In genomic region chr19:57527136-57527881, GRCh38 we compare ENCODE assay signal across 1 cellular context.
TF ChIP-seq lines count a peak whose summit lies in the region.

TSS of gene ZNF549 (plus strand) at chr19:57527356. CDS start at chr19:57527574, 218 bp downstream.

TF ChIP-seq in K562, 482 proteins besides CTCF, POLR2A, EP300 and RAD21 (continued from another document and continues in another):
- TF ChIP-seq, protein P1, sequence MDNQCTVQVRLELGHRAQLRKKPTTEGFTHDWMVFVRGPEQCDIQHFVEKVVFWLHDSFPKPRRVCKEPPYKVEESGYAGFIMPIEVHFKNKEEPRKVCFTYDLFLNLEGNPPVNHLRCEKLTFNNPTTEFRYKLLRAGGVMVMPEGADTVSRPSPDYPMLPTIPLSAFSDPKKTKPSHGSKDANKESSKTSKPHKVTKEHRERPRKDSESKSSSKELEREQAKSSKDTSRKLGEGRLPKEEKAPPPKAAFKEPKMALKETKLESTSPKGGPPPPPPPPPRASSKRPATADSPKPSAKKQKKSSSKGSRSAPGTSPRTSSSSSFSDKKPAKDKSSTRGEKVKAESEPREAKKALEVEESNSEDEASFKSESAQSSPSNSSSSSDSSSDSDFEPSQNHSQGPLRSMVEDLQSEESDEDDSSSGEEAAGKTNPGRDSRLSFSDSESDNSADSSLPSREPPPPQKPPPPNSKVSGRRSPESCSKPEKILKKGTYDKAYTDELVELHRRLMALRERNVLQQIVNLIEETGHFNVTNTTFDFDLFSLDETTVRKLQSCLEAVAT (IDR thresholded peaks at IDR 0.05), result no peak
- no peak for TF ChIP-seq ZNF277 (CRISPR knock-in tag; IDR thresholded peaks at IDR 0.05; ENCODE audit: borderline replicate concordance)
- TF ChIP-seq, protein P2, sequence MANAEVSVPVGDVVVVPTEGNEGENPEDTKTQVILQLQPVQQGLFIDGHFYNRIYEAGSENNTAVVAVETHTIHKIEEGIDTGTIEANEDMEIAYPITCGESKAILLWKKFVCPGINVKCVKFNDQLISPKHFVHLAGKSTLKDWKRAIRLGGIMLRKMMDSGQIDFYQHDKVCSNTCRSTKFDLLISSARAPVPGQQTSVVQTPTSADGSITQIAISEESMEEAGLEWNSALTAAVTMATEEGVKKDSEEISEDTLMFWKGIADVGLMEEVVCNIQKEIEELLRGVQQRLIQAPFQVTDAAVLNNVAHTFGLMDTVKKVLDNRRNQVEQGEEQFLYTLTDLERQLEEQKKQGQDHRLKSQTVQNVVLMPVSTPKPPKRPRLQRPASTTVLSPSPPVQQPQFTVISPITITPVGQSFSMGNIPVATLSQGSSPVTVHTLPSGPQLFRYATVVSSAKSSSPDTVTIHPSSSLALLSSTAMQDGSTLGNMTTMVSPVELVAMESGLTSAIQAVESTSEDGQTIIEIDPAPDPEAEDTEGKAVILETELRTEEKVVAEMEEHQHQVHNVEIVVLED (CRISPR knock-in tag; IDR thresholded peaks at IDR 0.05), result peak; percentile 63
- TF ChIP-seq TBL1XR1 (IDR thresholded peaks at IDR 0.05; ENCODE audit: low read length in 2 of 2), result no peak
- no peak for TF ChIP-seq SUPT5H (IDR thresholded peaks at IDR 0.05)
- no peak for TF ChIP-seq ZNF133 (CRISPR knock-in tag; IDR thresholded peaks at IDR 0.05)
- peak in 1 of 2 experiments; percentile 51; a peak in 1 of 4 replicates for TF ChIP-seq MNT (conservative IDR thresholded peaks at IDR 0.05)
- TF ChIP-seq, protein P3, sequence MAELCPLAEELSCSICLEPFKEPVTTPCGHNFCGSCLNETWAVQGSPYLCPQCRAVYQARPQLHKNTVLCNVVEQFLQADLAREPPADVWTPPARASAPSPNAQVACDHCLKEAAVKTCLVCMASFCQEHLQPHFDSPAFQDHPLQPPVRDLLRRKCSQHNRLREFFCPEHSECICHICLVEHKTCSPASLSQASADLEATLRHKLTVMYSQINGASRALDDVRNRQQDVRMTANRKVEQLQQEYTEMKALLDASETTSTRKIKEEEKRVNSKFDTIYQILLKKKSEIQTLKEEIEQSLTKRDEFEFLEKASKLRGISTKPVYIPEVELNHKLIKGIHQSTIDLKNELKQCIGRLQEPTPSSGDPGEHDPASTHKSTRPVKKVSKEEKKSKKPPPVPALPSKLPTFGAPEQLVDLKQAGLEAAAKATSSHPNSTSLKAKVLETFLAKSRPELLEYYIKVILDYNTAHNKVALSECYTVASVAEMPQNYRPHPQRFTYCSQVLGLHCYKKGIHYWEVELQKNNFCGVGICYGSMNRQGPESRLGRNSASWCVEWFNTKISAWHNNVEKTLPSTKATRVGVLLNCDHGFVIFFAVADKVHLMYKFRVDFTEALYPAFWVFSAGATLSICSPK (IDR thresholded peaks at IDR 0.05; ENCODE audit: borderline replicate concordance), result no peak
- peak; percentile 67 for TF ChIP-seq GABPA (tag; conservative IDR thresholded peaks at IDR 0.05; ENCODE audit: low read depth)
- TF ChIP-seq HLTF (IDR thresholded peaks at IDR 0.05), result no peak
- TF ChIP-seq STAT5B (CRISPR knock-in tag; IDR thresholded peaks at IDR 0.05), result no peak
- no peak for TF ChIP-seq ZBTB1 (CRISPR knock-in tag; IDR thresholded peaks at IDR 0.05; ENCODE audit: borderline replicate concordance, low read depth)
- 0 out of 2 replicates have a peak, but pooled peaks have one; percentile 43 for TF ChIP-seq DIDO1 (tag; IDR thresholded peaks at IDR 0.05; ENCODE audit: low read depth)
- TF ChIP-seq, protein P4, sequence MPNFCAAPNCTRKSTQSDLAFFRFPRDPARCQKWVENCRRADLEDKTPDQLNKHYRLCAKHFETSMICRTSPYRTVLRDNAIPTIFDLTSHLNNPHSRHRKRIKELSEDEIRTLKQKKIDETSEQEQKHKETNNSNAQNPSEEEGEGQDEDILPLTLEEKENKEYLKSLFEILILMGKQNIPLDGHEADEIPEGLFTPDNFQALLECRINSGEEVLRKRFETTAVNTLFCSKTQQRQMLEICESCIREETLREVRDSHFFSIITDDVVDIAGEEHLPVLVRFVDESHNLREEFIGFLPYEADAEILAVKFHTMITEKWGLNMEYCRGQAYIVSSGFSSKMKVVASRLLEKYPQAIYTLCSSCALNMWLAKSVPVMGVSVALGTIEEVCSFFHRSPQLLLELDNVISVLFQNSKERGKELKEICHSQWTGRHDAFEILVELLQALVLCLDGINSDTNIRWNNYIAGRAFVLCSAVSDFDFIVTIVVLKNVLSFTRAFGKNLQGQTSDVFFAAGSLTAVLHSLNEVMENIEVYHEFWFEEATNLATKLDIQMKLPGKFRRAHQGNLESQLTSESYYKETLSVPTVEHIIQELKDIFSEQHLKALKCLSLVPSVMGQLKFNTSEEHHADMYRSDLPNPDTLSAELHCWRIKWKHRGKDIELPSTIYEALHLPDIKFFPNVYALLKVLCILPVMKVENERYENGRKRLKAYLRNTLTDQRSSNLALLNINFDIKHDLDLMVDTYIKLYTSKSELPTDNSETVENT (CRISPR knock-in tag; IDR thresholded peaks at IDR 0.05), result no peak
- TF ChIP-seq SREBF2 (CRISPR knock-in tag; IDR thresholded peaks at IDR 0.05), result no peak
- no peak for TF ChIP-seq ZFP91 (CRISPR knock-in tag; IDR thresholded peaks at IDR 0.05)
- no peak for TF ChIP-seq ZBTB17 (CRISPR knock-in tag; IDR thresholded peaks at IDR 0.05)
- peak; percentile 27 for TF ChIP-seq HNRNPLL (IDR thresholded peaks at IDR 0.05; ENCODE audit: low read depth, low read length, poor library complexity, severe bottlenecking)
- TF ChIP-seq L3MBTL2 (IDR thresholded peaks at IDR 0.05), result peak; percentile 45; the same call in 1 of the 2 replicates
- TF ChIP-seq POLR2G (IDR thresholded peaks at IDR 0.05; ENCODE audit: low read depth, low read length), result peak; percentile 57
- no peak for TF ChIP-seq ZBTB49 (CRISPR knock-in tag; IDR thresholded peaks at IDR 0.05; ENCODE audit: borderline replicate concordance)
- no peak for TF ChIP-seq PTTG1 (tag; IDR thresholded peaks at IDR 0.05; ENCODE audit: low read depth)
- TF ChIP-seq KDM2B (CRISPR knock-in tag; IDR thresholded peaks at IDR 0.05), result no peak
- 0 out of 2 replicates have a peak, but pooled peaks have one; percentile 8 for TF ChIP-seq NFIC (IDR thresholded peaks at IDR 0.05)
- no peak for TF ChIP-seq ZNF121 (CRISPR knock-in tag; conservative IDR thresholded peaks at IDR 0.05)
- TF ChIP-seq, protein P5, sequence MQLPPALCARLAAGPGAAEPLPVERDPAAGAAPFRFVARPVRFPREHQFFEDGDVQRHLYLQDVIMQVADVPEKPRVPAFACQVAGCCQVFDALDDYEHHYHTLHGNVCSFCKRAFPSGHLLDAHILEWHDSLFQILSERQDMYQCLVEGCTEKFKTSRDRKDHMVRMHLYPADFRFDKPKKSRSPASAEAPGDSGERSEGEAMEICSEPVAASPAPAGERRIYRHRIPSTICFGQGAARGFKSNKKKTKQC (CRISPR knock-in tag; IDR thresholded peaks at IDR 0.05), result no peak
- TF ChIP-seq, protein P6, sequence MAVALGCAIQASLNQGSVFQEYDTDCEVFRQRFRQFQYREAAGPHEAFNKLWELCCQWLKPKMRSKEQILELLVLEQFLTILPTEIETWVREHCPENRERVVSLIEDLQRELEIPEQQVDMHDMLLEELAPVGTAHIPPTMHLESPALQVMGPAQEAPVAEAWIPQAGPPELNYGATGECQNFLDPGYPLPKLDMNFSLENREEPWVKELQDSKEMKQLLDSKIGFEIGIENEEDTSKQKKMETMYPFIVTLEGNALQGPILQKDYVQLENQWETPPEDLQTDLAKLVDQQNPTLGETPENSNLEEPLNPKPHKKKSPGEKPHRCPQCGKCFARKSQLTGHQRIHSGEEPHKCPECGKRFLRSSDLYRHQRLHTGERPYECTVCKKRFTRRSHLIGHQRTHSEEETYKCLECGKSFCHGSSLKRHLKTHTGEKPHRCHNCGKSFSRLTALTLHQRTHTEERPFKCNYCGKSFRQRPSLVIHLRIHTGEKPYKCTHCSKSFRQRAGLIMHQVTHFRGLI (CRISPR knock-in tag; IDR thresholded peaks at IDR 0.05), result no peak
- TF ChIP-seq SETDB1 (IDR thresholded peaks at IDR 0.05; ENCODE audit: low read length), result no peak
- no peak for TF ChIP-seq RBM15 (IDR thresholded peaks at IDR 0.05; ENCODE audit: insufficient read depth, low read length)
- no peak for TF ChIP-seq TEAD1 (CRISPR knock-in tag; IDR thresholded peaks at IDR 0.05)
- no peak for TF ChIP-seq HIVEP1 (CRISPR knock-in tag; IDR thresholded peaks at IDR 0.05)
- no peak for TF ChIP-seq ZNF347 (CRISPR knock-in tag; IDR thresholded peaks at IDR 0.05; ENCODE audit: low read depth)
- no peak for TF ChIP-seq JUNB (CRISPR knock-in tag; conservative IDR thresholded peaks at IDR 0.05)
- no peak for TF ChIP-seq XRCC4 (IDR thresholded peaks at IDR 0.05; ENCODE audit: extremely low read depth, insufficient read depth, insufficient read length)
- no peak for TF ChIP-seq ESRRA (IDR thresholded peaks at IDR 0.05; ENCODE audit: borderline replicate concordance, low read depth)
- peak; percentile 64 for TF ChIP-seq CXXC5 (CRISPR knock-in tag; IDR thresholded peaks at IDR 0.05)
- TF ChIP-seq HCFC1 (IDR thresholded peaks at IDR 0.05; ENCODE audit: low read depth, low read length), result peak; percentile 62
- TF ChIP-seq KLF10 (CRISPR knock-in tag; IDR thresholded peaks at IDR 0.05), result no peak
- no peak for TF ChIP-seq PATZ1 (CRISPR knock-in tag; IDR thresholded peaks at IDR 0.05; ENCODE audit: borderline replicate concordance)
- TF ChIP-seq SIRT6 (IDR thresholded peaks at IDR 0.05; ENCODE audit: low read depth, low read length), result no peak
